In genomic region chr1:193542668-193543067, GRCh38 we compare ENCODE assay signal across 16 cellular contexts.
A peak's percentile ranks its signal among the peaks of the same experiment; 100 is the strongest.
DNase-seq lines count a peak whose midpoint lies in the region; ATAC-seq lines count a peak whose summit lies in the region.
"Had no signal": no experiment of that assay in that cellular context is flagged by ENCODE, and none has a peak within 500 bp of the region (broad histone marks: within the 10 kb centered on the region; RNA-seq: fewer than 3 reads in every experiment).

No MANE protein-coding gene starts in this region.

- H3K36me3 ChIP-seq in effector memory CD4-positive, alpha-beta T cell (ENCODE audit: control insufficient read depth, insufficient read depth, low read length): no peaks in the 10 kb centered on the region
- H3K36me3 ChIP-seq: sigmoid colon had no signal

- peak overlapping the region; percentile 20 for H3K27ac ChIP-seq in effector memory CD4-positive, alpha-beta T cell (ENCODE audit: insufficient read depth, low read length, poor library complexity, severe bottlenecking)
- H3K27ac ChIP-seq: sigmoid colon had no signal

- no peaks in the 10 kb centered on the region for H3K27me3 ChIP-seq in effector memory CD4-positive, alpha-beta T cell (replicated peaks; ENCODE audit: control insufficient read depth, insufficient read depth, low read length, poor library complexity, severe bottlenecking)
- H3K27me3 ChIP-seq: sigmoid colon had no signal

- peaks cover 18% of the 10 kb centered on the region for H3K4me1 ChIP-seq in effector memory CD4-positive, alpha-beta T cell (ENCODE audit: control insufficient read depth, insufficient read depth, low read length, poor library complexity, severe bottlenecking)
- H3K4me1 ChIP-seq: sigmoid colon had no signal

- no peak overlapping the region for H3K4me3 ChIP-seq in effector memory CD4-positive, alpha-beta T cell (ENCODE audit: insufficient read depth, low read depth, low read length, poor library complexity, severe bottlenecking)
- H3K4me3 ChIP-seq: sigmoid colon had no signal

- intact Hi-C loops in left ventricle myocardium superior (cut with micrococcal nuclease): no loop called here
- intact Hi-C loops in Right ventricle myocardium superior (cut with DNase I): no loop called here

- no peaks in the 10 kb centered on the region for H3K9me3 Mint-ChIP-seq in stimulated activated effector memory CD8-positive, alpha-beta T cell treated with anti-CD3 and anti-CD28 coated beads, Interleukin-12 subunit alpha, Interleukin-12 subunit beta, amount 100 ng/mL, for 72 hours
- H3K9me3 Mint-ChIP-seq: central memory CD8-positive, alpha-beta T cell had no signal

- no peaks in the 10 kb centered on the region for H3K9me3 ChIP-seq in effector memory CD4-positive, alpha-beta T cell (ENCODE audit: control insufficient read depth, low read length)
- H3K9me3 ChIP-seq: sigmoid colon had no signal

- H3K36me3 Mint-ChIP-seq in stimulated activated effector memory CD8-positive, alpha-beta T cell treated with anti-CD3 and anti-CD28 coated beads, Interleukin-12 subunit alpha, Interleukin-12 subunit beta, amount 100 ng/mL, for 72 hours: peaks cover 11% of the 10 kb centered on the region

- H3K27ac Mint-ChIP-seq in stimulated activated effector memory CD8-positive, alpha-beta T cell treated with anti-CD3 and anti-CD28 coated beads, Interleukin-12 subunit alpha, Interleukin-12 subunit beta, amount 100 ng/mL, for 72 hours: peak overlapping the region; percentile 90

- peaks cover 59% of the 10 kb centered on the region for H3K4me1 Mint-ChIP-seq in stimulated activated effector memory CD8-positive, alpha-beta T cell treated with anti-CD3 and anti-CD28 coated beads, Interleukin-12 subunit alpha, Interleukin-12 subunit beta, amount 100 ng/mL, for 72 hours

- ATAC-seq in left ventricle myocardium superior: peak; percentile 52
- no peak for ATAC-seq in Right ventricle myocardium superior (ENCODE audit: poor library complexity)
- ATAC-seq in stimulated activated effector memory CD8-positive, alpha-beta T cell treated with anti-CD3 and anti-CD28 coated beads, Interleukin-12 subunit alpha, Interleukin-12 subunit beta, amount 100 ng/mL, for 72 hours: no peak
- ATAC-seq in GM19455 (IDR thresholded peaks at IDR 0.05; ENCODE audit: unreplicated experiment): no peak

- H3K4me3 Mint-ChIP-seq in stimulated activated effector memory CD8-positive, alpha-beta T cell treated with anti-CD3 and anti-CD28 coated beads, Interleukin-12 subunit alpha, Interleukin-12 subunit beta, amount 100 ng/mL, for 72 hours: peak overlapping the region; percentile 66
- H3K4me3 Mint-ChIP-seq: central memory CD8-positive, alpha-beta T cell had no signal

- DNase-seq in left ventricle myocardium superior (no peak), Right ventricle myocardium superior (no peak), NCI-H69 (lab: John Stamatoyannopoulos, UW) (peak; percentile 15), germinal center (ENCODE audit: low spot score) (no peak), HuH-7 (ENCODE audit: low spot score) (no peak)
- DNase-seq in effector memory CD4-positive, alpha-beta T cell: no peak
- DNase-seq in stimulated activated effector memory CD8-positive, alpha-beta T cell treated with anti-CD3 and anti-CD28 coated beads, Interleukin-12 subunit alpha, Interleukin-12 subunit beta, amount 100 ng/mL, for 72 hours (ENCODE audit: low spot score in 2 of 2): no peak
- DNase-seq: activated CD4-positive, alpha-beta T cell treated with anti-CD3 and anti-CD28 coated beads for 4 hours; C1 segment of cervical spinal cord; KG1; NCI-H187; NCI-H82; sigmoid colon; SW 1271 had no signal
